14 cellular contexts compared by ENCODE assay signal in the genomic region with DNA sequence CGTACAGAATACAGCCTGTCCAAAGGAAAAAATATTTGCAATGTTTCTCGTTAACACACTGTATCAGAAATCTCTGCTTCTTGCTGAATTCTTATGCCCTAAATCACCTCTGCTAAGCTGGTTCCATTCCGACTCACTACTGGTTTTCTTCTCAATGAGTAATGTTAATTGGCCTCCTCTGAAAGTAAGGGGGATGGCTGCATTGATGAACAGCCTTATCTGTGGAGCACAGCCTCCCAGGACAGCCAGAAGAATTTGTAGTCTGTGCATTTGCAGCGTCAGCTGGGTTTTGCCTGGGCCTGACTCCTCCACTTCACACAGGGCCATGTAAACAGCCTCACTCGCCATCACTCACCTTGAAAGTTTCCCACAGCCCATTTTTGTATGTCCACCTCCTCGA.
DNase-seq lines count a peak whose midpoint lies in the region; ATAC-seq, FAIRE-seq and TF ChIP-seq lines count a peak whose summit lies in the region.
"Had no signal": no experiment of that assay in that cellular context is flagged by ENCODE, and none has a peak within 500 bp of the region (broad histone marks: within the 10 kb centered on the region; RNA-seq: fewer than 3 reads in every experiment).

No MANE protein-coding gene starts in this region.

- H3K9ac ChIP-seq in PC-3 (ENCODE audit: low read length), result no peak overlapping the region

- H3K9me2 ChIP-seq in PC-3 (replicated peaks; ENCODE audit: low read length), result no peaks in the 10 kb centered on the region

- no peaks in the 10 kb centered on the region for H3K36me3 ChIP-seq in bronchial epithelial cell (ENCODE audit: control insufficient read depth, insufficient read depth, low read length)
- H3K36me3 ChIP-seq in mesodermal cell (ENCODE audit: control insufficient read depth, insufficient read depth, low read length), result no peaks in the 10 kb centered on the region
- H3K36me3 ChIP-seq in PC-3 (ENCODE audit: low read depth, low read length), result no peaks in the 10 kb centered on the region
- no peaks in the 10 kb centered on the region for H3K36me3 ChIP-seq in Caco-2 (ENCODE audit: control insufficient read depth, insufficient read depth, low read length)
- H3K36me3 ChIP-seq in gastrocnemius medialis, result no peaks in the 10 kb centered on the region
- H3K36me3 ChIP-seq: tibial nerve had no signal

- WGBS in mesodermal cell (ENCODE audit: insufficient coverage in 2 of 2), 2 experiments, result 64 to 70% methylated on average over 5 of the region's 6 CpGs

- H2AFZ ChIP-seq in PC-3 (ENCODE audit: low read length), result no peak overlapping the region

- no peaks in the 10 kb centered on the region for H3K9me3 Mint-ChIP-seq in Caco-2 (ENCODE audit: unreplicated experiment)

- DNase-seq in AG09309 (ENCODE audit: low read depth) (peak; percentile 60), HS-5 (ENCODE audit: low read depth) (peak; percentile 24), bronchial epithelial cell (ENCODE audit: low read depth) (peak; percentile 80), PC-3 (no peak), Caco-2 (no peak), gastrocnemius medialis (no peak)
- DNase-seq: anterior cingulate cortex, NCI-H1694 had no signal

- FAIRE-seq in bronchial epithelial cell (lab: Jason Lieb, UNC), result no peak
- FAIRE-seq: GM12891 had no signal

- peaks cover 15% of the 10 kb centered on the region for H3K4me1 ChIP-seq in mesodermal cell (ENCODE audit: control insufficient read depth, insufficient read depth, low read length, poor library complexity, severe bottlenecking)
- no peaks in the 10 kb centered on the region for H3K4me1 ChIP-seq in PC-3 (ENCODE audit: insufficient read depth, low read length)
- H3K4me1 ChIP-seq in Caco-2, result no peaks in the 10 kb centered on the region
- no peaks in the 10 kb centered on the region for H3K4me1 ChIP-seq in gastrocnemius medialis
- H3K4me1 ChIP-seq: tibial nerve had no signal

- in situ Hi-C loops in gastrocnemius medialis (cut with MboI; ENCODE audit: low sequenced_read_pairs in 4 of 4), result no loop called here

- POLR2A ChIA-PET in PC-3 (lab: Charles Lee; ENCODE audit: unreplicated experiment), result no interaction called here
- POLR2A ChIA-PET in Caco-2 (lab: Charles Lee), result no interaction called here

- H3K27ac ChIP-seq in mesodermal cell (ENCODE audit: low read depth, low read length, severe bottlenecking) (peak overlapping the region; percentile 88), PC-3 (ENCODE audit: low read length) (no peak overlapping the region), gastrocnemius medialis (no peak overlapping the region)

- no peaks in the 10 kb centered on the region for H3K27me3 Mint-ChIP-seq in Caco-2 (ENCODE audit: insufficient read depth, unreplicated experiment)

- H3K79me2 ChIP-seq in PC-3 (ENCODE audit: low read length), result no peaks in the 10 kb centered on the region

- H4K20me1 ChIP-seq in PC-3 (ENCODE audit: low read length), result no peaks in the 10 kb centered on the region

- no peak for TF ChIP-seq POLR2A in gastrocnemius medialis (IDR thresholded peaks at IDR 0.05)

- TF ChIP-seq CTCF in AG09309 (IDR thresholded peaks at IDR 0.05; ENCODE audit: control insufficient read depth, insufficient read depth, low read depth, low read length, missing control alignments), result no peak
- no peak for TF ChIP-seq CTCF in bronchial epithelial cell (IDR thresholded peaks at IDR 0.05; ENCODE audit: insufficient read depth, low read length, severe bottlenecking)
- TF ChIP-seq CTCF in PC-3 (conservative IDR thresholded peaks at IDR 0.05; ENCODE audit: low read depth, low read length), result no peak
- no peak for TF ChIP-seq CTCF in Caco-2 (IDR thresholded peaks at IDR 0.05; ENCODE audit: insufficient read depth in 1 of 2, low read depth in 1 of 2, low read length in 1 of 2, severe bottlenecking in 1 of 2, unreplicated experiment in 1 of 2)
- no peak for TF ChIP-seq CTCF in gastrocnemius medialis (IDR thresholded peaks at IDR 0.05 in 4 of 5, conservative IDR thresholded peaks at IDR 0.05 in 1 of 5)

- no peak overlapping the region for H3K4me2 ChIP-seq in PC-3 (ENCODE audit: low read length)

- no peak overlapping the region for H3K4me3 Mint-ChIP-seq in Caco-2 (ENCODE audit: unreplicated experiment)

- peaks cover 3% of the 10 kb centered on the region for H3K9me3 ChIP-seq in mesodermal cell (ENCODE audit: control insufficient read depth, low read length)
- no peaks in the 10 kb centered on the region for H3K9me3 ChIP-seq in PC-3 (ENCODE audit: low read length)
- H3K9me3 ChIP-seq in Caco-2, result no peaks in the 10 kb centered on the region
- no peaks in the 10 kb centered on the region for H3K9me3 ChIP-seq in gastrocnemius medialis
- H3K9me3 ChIP-seq: tibial nerve had no signal

- BruUV-seq in PC-3 (replicated peaks; lab: Mats Ljungman, UMichigan) (no TSS peak), Caco-2 (replicated peaks; lab: Mats Ljungman, UMichigan) (no TSS peak)

- CTCF ChIA-PET in PC-3 (lab: Charles Lee), result no interaction called here
- CTCF ChIA-PET in Caco-2 (lab: Charles Lee), result no interaction called here

- ATAC-seq in PC-3, result no peak
- ATAC-seq in GM18858 (IDR thresholded peaks at IDR 0.05; ENCODE audit: unreplicated experiment), result no peak
- no peak for ATAC-seq in gastrocnemius medialis
- ATAC-seq: esophagus mucosa, left lobe of liver had no signal

- no peak overlapping the region for H3K27ac Mint-ChIP-seq in Caco-2 (ENCODE audit: unreplicated experiment)

- H3K4me1 Mint-ChIP-seq in Caco-2 (ENCODE audit: low read depth, unreplicated experiment), result peaks cover 5% of the 10 kb centered on the region

- intact Hi-C loops in PC-3 (cut with micrococcal nuclease) (no loop called here), Caco-2 (cut with micrococcal nuclease; ENCODE audit: unreplicated experiment) (no loop called here), gastrocnemius medialis (cut with DNase I; ENCODE audit: low total_unique reads) (no loop called here)

- H3K27me3 ChIP-seq in bronchial epithelial cell (ENCODE audit: control insufficient read depth, insufficient read depth, low read length), result no peaks in the 10 kb centered on the region
- H3K27me3 ChIP-seq in PC-3 (ENCODE audit: low read length), result no peaks in the 10 kb centered on the region
- H3K27me3 ChIP-seq in Caco-2 (replicated peaks; ENCODE audit: control insufficient read depth, insufficient read depth, low read length), result no peaks in the 10 kb centered on the region
- H3K27me3 ChIP-seq in gastrocnemius medialis, result no peaks in the 10 kb centered on the region
- H3K27me3 ChIP-seq: tibial nerve had no signal

- no peaks in the 10 kb centered on the region for H3F3A ChIP-seq in PC-3 (ENCODE audit: low read length, unreplicated experiment)

- H3K36me3 Mint-ChIP-seq in Caco-2 (ENCODE audit: insufficient read depth, unreplicated experiment), result no peaks in the 10 kb centered on the region

- no peak overlapping the region; the same call in 1 of the 2 replicates for H3K4me3 ChIP-seq in AG09309 (ENCODE audit: control insufficient read depth, low read depth, low read length)
- no peak overlapping the region for H3K4me3 ChIP-seq in bronchial epithelial cell (ENCODE audit: low read depth, low read length)
- no peak overlapping the region for H3K4me3 ChIP-seq in mesodermal cell (ENCODE audit: extremely low read depth, insufficient read depth, low read length, poor library complexity, severe bottlenecking)
- H3K4me3 ChIP-seq in PC-3 (ENCODE audit: low read length), result no peak overlapping the region
- H3K4me3 ChIP-seq in Caco-2 (ENCODE audit: low read depth, low read length), result no peak overlapping the region
- no peak overlapping the region for H3K4me3 ChIP-seq in gastrocnemius medialis
- H3K4me3 ChIP-seq: tibial nerve had no signal

Comparison
In these comparisons a context has a peak if more than half of its experiments do, and no peak if none do; other contexts are left out.
1. DNase-seq: peak in AG09309 (single experiment), HS-5 (single experiment) and bronchial epithelial cell (single experiment); none in PC-3 (single experiment), Caco-2 (0 of 2) and gastrocnemius medialis (0 of 2).